In the genomic region with DNA sequence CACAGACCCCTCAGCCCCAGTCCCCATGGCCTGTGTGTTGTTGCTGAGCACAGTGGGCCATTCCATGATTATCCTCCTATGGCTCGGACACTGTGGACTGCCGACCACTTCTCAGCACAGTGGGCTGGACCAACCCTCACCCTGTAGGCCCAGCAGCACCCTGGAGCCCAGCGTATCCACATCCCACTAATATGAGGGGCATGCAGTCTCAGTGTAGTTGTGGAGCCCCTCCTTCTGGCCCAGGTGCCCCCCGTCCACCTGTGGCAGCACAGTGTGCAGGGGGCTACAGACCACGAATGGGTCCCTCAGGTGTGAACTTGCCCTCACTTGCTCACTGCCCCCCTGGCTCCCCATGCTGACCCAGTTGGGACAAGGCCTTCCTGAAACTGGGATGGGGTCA, we compare ENCODE assay signal across 14 cellular contexts. TPM values are rescaled to one million over a fixed set of nuclear protein-coding genes. Genes with fewer than 3 reads are reported as not detected.
DNase-seq lines count a peak whose midpoint lies in the region; ATAC-seq and TF ChIP-seq lines count a peak whose summit lies in the region.
"Had no signal": no experiment of that assay in that cellular context is flagged by ENCODE, and none has a peak within 500 bp of the region (broad histone marks: within the 10 kb centered on the region; RNA-seq: fewer than 3 reads in every experiment).

No MANE protein-coding gene starts in this region.

- no peaks in the 10 kb centered on the region for H3K36me3 ChIP-seq in BLaER1 treated with 17β-estradiol and CSF1 and Interleukin-3, amounts not matched to agents 10 nM and 100 nM
- H3K36me3 ChIP-seq in esophagus muscularis mucosa = no peaks in the 10 kb centered on the region

- H3K27ac ChIP-seq in BLaER1 treated with 17β-estradiol and CSF1 and Interleukin-3, amounts not matched to agents 10 nM and 100 nM = no peak overlapping the region
- no peak overlapping the region for H3K27ac ChIP-seq in esophagus muscularis mucosa (replicated peaks in 1 of 4)
- H3K27ac ChIP-seq: A549, GM23248 had no signal

- ATAC-seq in stimulated activated naive B cell treated with anti-CD40 and anti-IgM and Interleukin-4, amounts not matched to agents 10 μg/mL and 1 μg/mL and 100 μg/mL, for 72 hours (replicated peaks) = no peak
- ATAC-seq: A549, HCT116, HepG2 had no signal

- H3K27ac Mint-ChIP-seq in CD14-positive monocyte = peak overlapping the region in 5 of 7 donors; percentile 68 to 96 (median 83)
- peak overlapping the region; percentile 59 for H3K27ac Mint-ChIP-seq in stimulated activated naive B cell treated with anti-CD40 and anti-IgM and Interleukin-4, amounts not matched to agents 10 μg/mL and 1 μg/mL and 100 μg/mL, for 72 hours
- H3K27ac Mint-ChIP-seq: CD4-positive, alpha-beta T cell had no signal

- H3K36me3 Mint-ChIP-seq in CD14-positive monocyte = peaks cover 2 to 9% of the 10 kb centered on the region in 2 donors
- H3K36me3 Mint-ChIP-seq in stimulated activated naive B cell treated with anti-CD40 and anti-IgM and Interleukin-4, amounts not matched to agents 10 μg/mL and 1 μg/mL and 100 μg/mL, for 72 hours = peaks cover 6 to 9% of the 10 kb centered on the region in 2 donors

- TF ChIP-seq EP300 in esophagus muscularis mucosa (IDR thresholded peaks at IDR 0.05) = no peak

- no peak for TF ChIP-seq POLR2A in esophagus muscularis mucosa (IDR thresholded peaks at IDR 0.05; ENCODE audit: low read depth)

- peaks cover 12 to 21% (median 19%) of the 10 kb centered on the region in 3 donors for H3K27me3 Mint-ChIP-seq in CD14-positive monocyte (ENCODE audit: low read depth in 3 of 3)
- H3K27me3 Mint-ChIP-seq in stimulated activated naive B cell treated with anti-CD40 and anti-IgM and Interleukin-4, amounts not matched to agents 10 μg/mL and 1 μg/mL and 100 μg/mL, for 72 hours = peaks cover 0 to 6% of the 10 kb centered on the region in 2 donors

- H3K9me3 ChIP-seq in BLaER1 treated with 17β-estradiol and CSF1 and Interleukin-3, amounts not matched to agents 10 nM and 100 nM (replicated peaks in 1 of 11) = peaks cover 0 to 32% (median 17%) of the 10 kb centered on the region in 11 experiments; a peak in 18 of 22 replicates
- no peaks in the 10 kb centered on the region for H3K9me3 ChIP-seq in esophagus muscularis mucosa
- H3K9me3 ChIP-seq: A549 had no signal

- no peak for DNase-seq in CD14-positive monocyte (ENCODE audit: low spot score)
- DNase-seq in esophagus muscularis mucosa (ENCODE audit: extremely low spot score) = peak; percentile 90
- DNase-seq in stimulated activated naive B cell treated with anti-CD40 and anti-IgM and Interleukin-4, amounts not matched to agents 10 μg/mL and 1 μg/mL and 100 μg/mL, for 72 hours = no peak
- DNase-seq in activated T-cell treated with anti-CD3 and anti-CD28 coated beads, Interleukin-2, amount 50 U/mL, for 48 hours = no peak
- DNase-seq in NCI-H2196 (lab: John Stamatoyannopoulos, UW; ENCODE audit: unreplicated experiment) = no peak
- DNase-seq: Calu3; CD4-positive, alpha-beta T cell; DMS 273 treated with DMSO at 0.1 percent for 48 hours; GM23248 had no signal

- no peak overlapping the region for H3K9ac ChIP-seq in BLaER1 treated with 17β-estradiol and CSF1 and Interleukin-3, amounts not matched to agents 10 nM and 100 nM
- H3K9ac ChIP-seq: GM23248 had no signal

- no peak overlapping the region for H3K4me3 ChIP-seq in BLaER1 treated with 17β-estradiol and CSF1 and Interleukin-3, amounts not matched to agents 10 nM and 100 nM
- H3K4me3 ChIP-seq in esophagus muscularis mucosa = no peak overlapping the region
- H3K4me3 ChIP-seq: A549, GM23248 had no signal

- peaks cover 18 to 21% (median 19%) of the 10 kb centered on the region in 11 experiments for H3K27me3 ChIP-seq in BLaER1 treated with 17β-estradiol and CSF1 and Interleukin-3, amounts not matched to agents 10 nM and 100 nM
- peaks cover 0 to 2% (median 0%) of the 10 kb centered on the region in 4 donors for H3K27me3 ChIP-seq in esophagus muscularis mucosa

- H3K4me1 Mint-ChIP-seq in CD14-positive monocyte = peaks cover 41% of the 10 kb centered on the region
- peaks cover 36 to 58% of the 10 kb centered on the region in 2 donors for H3K4me1 Mint-ChIP-seq in stimulated activated naive B cell treated with anti-CD40 and anti-IgM and Interleukin-4, amounts not matched to agents 10 μg/mL and 1 μg/mL and 100 μg/mL, for 72 hours

- H3K9me3 Mint-ChIP-seq in CD14-positive monocyte = peaks cover 1 to 11% (median 5%) of the 10 kb centered on the region in 7 donors
- peaks cover 3 to 4% of the 10 kb centered on the region in 2 donors for H3K9me3 Mint-ChIP-seq in stimulated activated naive B cell treated with anti-CD40 and anti-IgM and Interleukin-4, amounts not matched to agents 10 μg/mL and 1 μg/mL and 100 μg/mL, for 72 hours
- H3K9me3 Mint-ChIP-seq: CD4-positive, alpha-beta T cell had no signal

- H3K4me2 ChIP-seq in BLaER1 treated with 17β-estradiol and CSF1 and Interleukin-3, amounts not matched to agents 10 nM and 100 nM = peak overlapping the region in 7 of 11 experiments; percentile 21 to 84 (median 36); a peak in 10 of 22 replicates
- H3K4me2 ChIP-seq: A549 had no signal

- peaks cover 27 to 48% (median 37%) of the 10 kb centered on the region in 10 experiments for H3K4me1 ChIP-seq in BLaER1 treated with 17β-estradiol and CSF1 and Interleukin-3, amounts not matched to agents 10 nM and 100 nM
- peaks cover 10 to 21% (median 20%) of the 10 kb centered on the region in 4 donors for H3K4me1 ChIP-seq in esophagus muscularis mucosa

- no peak overlapping the region for H3K4me3 Mint-ChIP-seq in CD14-positive monocyte
- peak overlapping the region in 1 of 2 donors; percentile 47 for H3K4me3 Mint-ChIP-seq in stimulated activated naive B cell treated with anti-CD40 and anti-IgM and Interleukin-4, amounts not matched to agents 10 μg/mL and 1 μg/mL and 100 μg/mL, for 72 hours
- H3K4me3 Mint-ChIP-seq: CD4-positive, alpha-beta T cell had no signal

- no CpG with 5 or more reads among the region's 5 CpGs for WGBS in esophagus muscularis mucosa

- H4K20me1 ChIP-seq in BLaER1 treated with 17β-estradiol and CSF1 and Interleukin-3, amounts not matched to agents 10 nM and 100 nM = peaks cover 0 to 18% (median 13%) of the 10 kb centered on the region in 11 experiments; a peak in 12 of 22 replicates

- TF ChIP-seq CTCF in CD14-positive monocyte (IDR thresholded peaks at IDR 0.05) (no peak), esophagus muscularis mucosa (IDR thresholded peaks at IDR 0.05) (no peak)

- intact Hi-C loops in CD14-positive monocyte (cut with micrococcal nuclease) (loop anchor here in 1 of 2 donors (10.0 kb wide), 1 partner anchor 50 kb away; no protein-coding TSS in a partner anchor), esophagus muscularis mucosa (cut with DNase I) (loop anchor here (10.0 kb wide), 1 partner anchor 180 kb away; a partner anchor contains a TSS)

RNA-seq across cellular contexts. Expression of a gene that starts 7.9 kb away (rescaled TPM):
- under 1 TPM; 0.74 to 0.90 TPM for polyA plus RNA-seq in CD14-positive monocyte
- 10 to 100 TPM; 21.3 to 72.9 (median 58.3) TPM for total RNA-seq in esophagus muscularis mucosa

RNA-seq across cellular contexts. Expression of a gene that starts 51.1 kb away (rescaled TPM):
- polyA plus RNA-seq in CD14-positive monocyte = under 1 TPM in 1 of 2 donors, not detected in 1; 0.17 TPM
- 1 to 10 TPM; 3.8 to 9.7 (median 7.3) TPM for total RNA-seq in esophagus muscularis mucosa
- total RNA-seq: Calu3, Daoy, HepG2 had no signal
- polyA plus RNA-seq: HepG2 had no signal
